Comparison of ENCODE assay signal across 15 cellular contexts in genomic region chr12:47022296-47022695, GRCh38. TPM values are rescaled to one million over a fixed set of nuclear protein-coding genes. Genes with fewer than 3 reads are reported as not detected.
DNase-seq lines count a peak whose midpoint lies in the region; ATAC-seq, FAIRE-seq and TF ChIP-seq lines count a peak whose summit lies in the region.
"Had no signal": no experiment of that assay in that cellular context is flagged by ENCODE, and none has a peak within 500 bp of the region (broad histone marks: within the 10 kb centered on the region; RNA-seq: fewer than 3 reads in every experiment).

No MANE protein-coding gene starts in this region.

- peak; percentile 43 for DNase-seq in GM03348 (ENCODE audit: low spot score)
- DNase-seq in RWPE1 (ENCODE audit: low spot score): peak; percentile 50
- peak; percentile 63 for DNase-seq in epithelial cell of esophagus (ENCODE audit: low read depth)
- DNase-seq in osteocyte (ENCODE audit: extremely low spot score, unreplicated experiment): no peak
- no peak for DNase-seq in tibial artery
- DNase-seq in urothelium cell line (ENCODE audit: low spot score): no peak
- no peak for DNase-seq in NCI-H187 treated with DMSO at 0.1 percent for 48 hours (lab: John Stamatoyannopoulos, UW)
- DNase-seq: activated CD4-positive, alpha-beta memory T cell treated with anti-CD3 and anti-CD28 coated beads for 36 hours; activated gamma-delta T cell treated with Interleukin-2 at 50 U/mL for 16 hours; caudate nucleus; COR-L47; MG63; OCI-M1; substantia nigra had no signal

- H3K27me3 Mint-ChIP-seq in osteocyte (ENCODE audit: unreplicated experiment): peaks cover 2% of the 10 kb centered on the region

- peak overlapping the region; percentile 73 for H3K27ac Mint-ChIP-seq in osteocyte (ENCODE audit: unreplicated experiment)
- H3K27ac Mint-ChIP-seq: activated CD4-positive, alpha-beta memory T cell treated with anti-CD3 and anti-CD28 coated beads for 36 hours had no signal

- H3K4me3 ChIP-seq in epithelial cell of esophagus (ENCODE audit: low read length) (no peak overlapping the region), tibial artery (no peak overlapping the region)
- H3K4me3 ChIP-seq: MG63 had no signal

- no peaks in the 10 kb centered on the region for H3K9me3 Mint-ChIP-seq in osteocyte (ENCODE audit: unreplicated experiment)
- H3K9me3 Mint-ChIP-seq: activated CD4-positive, alpha-beta memory T cell treated with anti-CD3 and anti-CD28 coated beads for 36 hours had no signal

- CTCF ChIA-PET in RWPE1 (lab: Yijun Ruan, JAX): interaction anchor here (1.0 to 1.7 kb wide), 3 partner anchors 23 to 897 kb away, joined by 3 to 8 read pairs (median 3); no protein-coding TSS in a partner anchor

- ATAC-seq in GM21526 (IDR thresholded peaks at IDR 0.05; ENCODE audit: low FRiP score, unreplicated experiment): no peak

- TF ChIP-seq CTCF in RWPE1 (conservative IDR thresholded peaks at IDR 0.05; ENCODE audit: low read depth): no peak
- no peak for TF ChIP-seq CTCF in epithelial cell of esophagus (IDR thresholded peaks at IDR 0.05; ENCODE audit: insufficient read depth, low read depth, low read length, missing control alignments)
- no peak for TF ChIP-seq CTCF in osteocyte (IDR thresholded peaks at IDR 0.05)
- no peak for TF ChIP-seq CTCF in tibial artery (IDR thresholded peaks at IDR 0.05)

- intact Hi-C loops in tibial artery (cut with DNase I; ENCODE audit: low total_unique reads): no loop called here

- H3K27me3 ChIP-seq in tibial artery: no peaks in the 10 kb centered on the region
- H3K27me3 ChIP-seq: MG63 had no signal

- H3K9me3 ChIP-seq in tibial artery: no peaks in the 10 kb centered on the region
- H3K9me3 ChIP-seq: MG63 had no signal

- H3K4me1 ChIP-seq in tibial artery: peaks cover 0 to 5% (median 0%) of the 10 kb centered on the region in 4 donors

- H3K36me3 ChIP-seq in tibial artery: no peaks in the 10 kb centered on the region
- H3K36me3 ChIP-seq: MG63 had no signal

- no peak overlapping the region for H3K4me3 Mint-ChIP-seq in osteocyte (ENCODE audit: unreplicated experiment)
- H3K4me3 Mint-ChIP-seq: activated CD4-positive, alpha-beta memory T cell treated with anti-CD3 and anti-CD28 coated beads for 36 hours had no signal

- H3K36me3 Mint-ChIP-seq in osteocyte (ENCODE audit: unreplicated experiment): no peaks in the 10 kb centered on the region
- H3K36me3 Mint-ChIP-seq: activated CD4-positive, alpha-beta memory T cell treated with anti-CD3 and anti-CD28 coated beads for 36 hours had no signal

- H3K4me1 Mint-ChIP-seq in osteocyte (ENCODE audit: unreplicated experiment): peaks cover 32% of the 10 kb centered on the region

- POLR2A ChIA-PET in RWPE1 (lab: Yijun Ruan, JAX; ENCODE audit: low non-redundant PET): no interaction called here

- H3K27ac ChIP-seq in RWPE1 (no peak overlapping the region), tibial artery (no peak overlapping the region)

- no peak for FAIRE-seq in urothelium cell line (lab: Jason Lieb, UNC)

RNA-seq across cellular contexts. Expression of gene PCED1B, which starts 57.1 kb away (rescaled TPM):
- 1.6 and 2.5 TPM in 2 replicates for total RNA-seq in osteocyte

RNA-seq across cellular contexts. Expression of gene AMIGO2, which starts 57.5 kb away (rescaled TPM):
- total RNA-seq in osteocyte: 16.3 and 16.9 TPM in 2 replicates

Comparison
In these comparisons a context has a peak if more than half of its experiments do, and no peak if none do; other contexts are left out.
1. DNase-seq: peak in GM03348 (single experiment), RWPE1 (single experiment) and epithelial cell of esophagus (single experiment); none in osteocyte (single experiment), tibial artery (0 of 2), urothelium cell line (single experiment) and NCI-H187 treated with DMSO at 0.1 percent for 48 hours (single experiment).